ENCODE assay signal across 34 cellular contexts in the genomic region with DNA sequence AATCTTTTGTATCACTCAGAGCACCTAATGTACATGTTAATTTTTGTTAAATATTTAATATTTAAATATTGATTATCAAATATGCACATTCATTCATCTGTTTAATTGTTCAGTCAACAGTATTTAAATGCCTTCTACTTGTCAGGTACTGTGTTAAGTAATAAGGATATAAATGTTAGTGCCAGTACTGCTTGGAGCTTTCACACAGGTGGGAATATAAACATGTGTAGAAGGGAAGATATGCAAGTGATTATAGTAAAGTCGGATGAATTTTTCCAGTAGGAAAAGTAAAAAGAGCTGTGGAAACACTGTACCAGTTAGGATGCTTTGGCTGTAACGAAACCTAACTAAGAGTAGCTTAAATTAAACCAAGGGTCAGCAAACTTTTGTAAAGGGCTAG.
"Had no signal": no experiment of that assay in that cellular context is flagged by ENCODE, and none has a peak within 500 bp of the region (broad histone marks: within the 10 kb centered on the region; RNA-seq: fewer than 3 reads in every experiment).

No MANE protein-coding gene starts in this region.

- FAIRE-seq: astrocyte, bronchial epithelial cell had no signal

- H3K36me3 ChIP-seq: adrenal gland, brain microvascular endothelial cell, breast epithelium, cardiac muscle cell had no signal

- H3K4me3 ChIP-seq: adrenal gland, ascending aorta, body of pancreas, breast epithelium, cardiac muscle cell had no signal

- H3K9me3 ChIP-seq: body of pancreas had no signal

- ATAC-seq: activated naive CD4-positive, alpha-beta T cell treated with anti-CD3 and anti-CD28 coated beads, Interleukin-2, amount 50 U/mL, for 72 hours; activated naive CD8-positive, alpha-beta T cell treated with anti-CD3 and anti-CD28 coated beads, Interleukin-2, amount 50 U/mL, for 24 hours; activated T-cell treated with anti-CD3 and anti-CD28 coated beads, Interleukin-2, amount 50 U/mL, for 4 hours; activated T-cell treated with anti-CD3 and anti-CD28 coated beads, Interleukin-2, amount 50 U/mL, for 72 hours; activated T-helper 17 cell treated with anti-CD3 and anti-CD28 coated beads, Interleukin-2, amount 50 U/mL, for 72 hours; body of pancreas had no signal

- H3K27me3 ChIP-seq: adrenal gland, ascending aorta, body of pancreas, brain microvascular endothelial cell, breast epithelium, cardiac muscle cell had no signal

- DNase-seq: activated effector memory CD4-positive, alpha-beta T cell treated with anti-CD3 and anti-CD28 coated beads, Interleukin-2, amount 50 U/mL, for 16 hours; activated effector memory CD4-positive, alpha-beta T cell treated with Interleukin-2 at 50 U/mL for 16 hours; activated gamma-delta T cell; activated gamma-delta T cell treated with Interleukin-2 at 50 U/mL for 16 hours; activated naive CD4-positive, alpha-beta T cell; activated naive CD4-positive, alpha-beta T cell treated with anti-CD3 and anti-CD28 coated beads for 36 hours; activated naive CD4-positive, alpha-beta T cell treated with anti-CD3 and anti-CD28 coated beads, Interleukin-2, amount 10 ng/mL, durations not matched to agents 7 days and 5 days; activated naive CD4-positive, alpha-beta T cell treated with anti-CD3 and anti-CD28 coated beads, Interleukin-2, amount 50 U/mL, for 16 hours; activated naive CD4-positive, alpha-beta T cell treated with Interleukin-2 at 50 U/mL for 16 hours; activated naive CD8-positive, alpha-beta T cell treated with anti-CD3 and anti-CD28 coated beads for 36 hours; activated naive CD8-positive, alpha-beta T cell treated with anti-CD3 and anti-CD28 coated beads, Interleukin-2, amount 10 ng/mL, durations not matched to agents 7 days and 5 days; activated naive CD8-positive, alpha-beta T cell treated with anti-CD3 and anti-CD28 coated beads, Interleukin-2, amount 50 U/mL, for 24 hours; activated T-cell treated with anti-CD3 and anti-CD28 coated beads, Interleukin-2, amount 50 U/mL, for 1 hour; activated T-cell treated with anti-CD3 and anti-CD28 coated beads, Interleukin-2, amount 50 U/mL, for 24 hours; activated T-cell treated with anti-CD3 and anti-CD28 coated beads, Interleukin-2, amount 50 U/mL, for 4 hours; activated T-cell treated with anti-CD3 and anti-CD28 coated beads, Interleukin-2, amount 50 U/mL, for 48 hours; activated T-cell treated with anti-CD3 and anti-CD28 coated beads, Interleukin-2, amount 50 U/mL, for 72 hours; adrenal gland; amniotic stem cell; amygdala; anterior cingulate cortex; aorta; body of pancreas; brain microvascular endothelial cell; caudate nucleus; central memory CD4-positive, alpha-beta T cell; cerebellar nuclear complex had no signal

- H3K27ac ChIP-seq: adrenal gland, ascending aorta, body of pancreas, brain microvascular endothelial cell, breast epithelium, cardiac muscle cell had no signal

- H3K4me1 ChIP-seq: adrenal gland, ascending aorta, body of pancreas, breast epithelium had no signal
